In the genomic region with DNA sequence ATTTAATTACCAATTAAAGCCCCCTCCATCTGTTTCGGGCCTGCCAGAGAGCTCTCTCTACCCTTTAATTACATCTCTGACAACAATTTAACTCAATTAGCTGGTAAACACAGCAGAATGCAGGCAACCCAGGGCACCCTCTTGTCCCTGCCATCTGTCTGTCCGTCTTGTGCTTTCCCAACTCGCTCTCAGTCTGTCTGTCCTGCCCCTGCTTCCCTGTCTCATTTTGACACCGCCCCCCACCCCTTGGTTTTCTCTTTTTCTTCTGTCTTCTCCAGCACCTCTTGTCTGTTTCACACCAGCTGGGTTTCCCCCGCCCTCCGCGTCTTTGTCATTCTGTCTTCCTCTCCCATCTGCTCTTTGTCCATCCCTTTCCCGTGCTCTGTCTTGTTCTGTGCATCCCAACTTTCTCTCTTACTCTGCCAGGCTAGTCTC, we compare ENCODE assay signal across 9 cellular contexts. TPM values are rescaled to one million over a fixed set of nuclear protein-coding genes. Genes with fewer than 3 reads are reported as not detected.
A peak's percentile ranks its signal among the peaks of the same experiment; 100 is the strongest.
DNase-seq lines count a peak whose midpoint lies in the region; ATAC-seq and TF ChIP-seq lines count a peak whose summit lies in the region.
"Had no signal": no experiment of that assay in that cellular context is flagged by ENCODE, and none has a peak within 500 bp of the region (broad histone marks: within the 10 kb centered on the region; RNA-seq: fewer than 3 reads in every experiment).

No MANE protein-coding gene starts in this region.

- H3K4me1 ChIP-seq in A673 (ENCODE audit: insufficient read depth, low read length, poor library complexity, severe bottlenecking) (peaks cover 67% of the 10 kb centered on the region), HUES48 (ENCODE audit: control insufficient read depth, insufficient read depth, low read length) (peaks cover 50% of the 10 kb centered on the region), OCI-LY7 (ENCODE audit: insufficient read depth, low read length, poor library complexity, severe bottlenecking) (peaks cover 34% of the 10 kb centered on the region), iPS-20b (ENCODE audit: insufficient read depth, low read length) (peaks cover 30% of the 10 kb centered on the region; the same call in 1 of the 2 replicates)

- peak; percentile 86 for DNase-seq in A673 (ENCODE audit: low spot score)
- no peak for DNase-seq in OCI-LY7 (ENCODE audit: low spot score)
- no peak for DNase-seq in stimulated activated naive B cell treated with anti-CD40 and anti-IgM and Interleukin-4, amounts not matched to agents 10 μg/mL and 1 μg/mL and 100 μg/mL, for 72 hours
- DNase-seq in central memory CD4-positive, alpha-beta T cell, result no peak

- H3K9me3 ChIP-seq in A673 (ENCODE audit: low read depth, low read length, poor library complexity, severe bottlenecking), result no peaks in the 10 kb centered on the region
- no peaks in the 10 kb centered on the region for H3K9me3 ChIP-seq in HUES48 (ENCODE audit: control insufficient read depth, insufficient read depth, low read length)
- no peaks in the 10 kb centered on the region for H3K9me3 ChIP-seq in OCI-LY7 (ENCODE audit: low read length)
- no peaks in the 10 kb centered on the region for H3K9me3 ChIP-seq in iPS-20b (ENCODE audit: insufficient read depth, low read depth, low read length)

- ATAC-seq in HG03025 (IDR thresholded peaks at IDR 0.05; ENCODE audit: low FRiP score, unreplicated experiment) (no peak), HG03565 (IDR thresholded peaks at IDR 0.05; ENCODE audit: unreplicated experiment) (no peak)
- no peak for ATAC-seq in stimulated activated naive B cell treated with anti-CD40 and anti-IgM and Interleukin-4, amounts not matched to agents 10 μg/mL and 1 μg/mL and 100 μg/mL, for 72 hours (replicated peaks)

- no peak overlapping the region for H3K27ac Mint-ChIP-seq in stimulated activated naive B cell treated with anti-CD40 and anti-IgM and Interleukin-4, amounts not matched to agents 10 μg/mL and 1 μg/mL and 100 μg/mL, for 72 hours

- TF ChIP-seq CTCF in A673 (conservative IDR thresholded peaks at IDR 0.05; ENCODE audit: low read depth, low read length) (peak; percentile 15; the same call in 1 of the 2 replicates), OCI-LY7 (conservative IDR thresholded peaks at IDR 0.05; ENCODE audit: low read length) (no peak)

- H3K4me2 ChIP-seq in OCI-LY7 (ENCODE audit: low read length), result no peak overlapping the region

- H3K79me2 ChIP-seq in OCI-LY7 (ENCODE audit: insufficient read depth, low read depth, low read length), result no peaks in the 10 kb centered on the region

- H3K9ac ChIP-seq in HUES48 (ENCODE audit: low read depth, low read length) (peak overlapping the region; percentile 48), iPS-20b (ENCODE audit: low read depth, low read length) (peak overlapping the region; percentile 82; the same call in 1 of the 2 replicates)

- no peaks in the 10 kb centered on the region for H4K20me1 ChIP-seq in OCI-LY7 (ENCODE audit: insufficient read depth, low read length)

- CTCF ChIA-PET in A673 (lab: Charles Lee), result interaction anchor here (0.9 to 2.2 kb wide), 3 partner anchors 8 to 17 kb away, joined by 3 to 9 read pairs (median 6); no protein-coding TSS in a partner anchor
- CTCF ChIA-PET in OCI-LY7 (lab: Charles Lee; ENCODE audit: unreplicated experiment), result no interaction called here

- no peaks in the 10 kb centered on the region for H3K9me2 ChIP-seq in OCI-LY7 (ENCODE audit: insufficient read depth, low read length)

- peak overlapping the region; percentile 6 for H3K4me3 ChIP-seq in A673 (ENCODE audit: low read depth, low read length, poor library complexity, severe bottlenecking)
- H3K4me3 ChIP-seq in HUES48 (ENCODE audit: low read depth, low read length), result peak overlapping the region; percentile 45
- H3K4me3 ChIP-seq in OCI-LY7 (ENCODE audit: low read depth, low read length, poor library complexity, severe bottlenecking), result no peak overlapping the region
- H3K4me3 ChIP-seq in iPS-20b (ENCODE audit: low read length), result peak overlapping the region; percentile 37; the same call in 1 of the 2 replicates

- H3K27me3 ChIP-seq in A673 (replicated peaks; ENCODE audit: insufficient read depth, low read depth, low read length, poor library complexity) (no peaks in the 10 kb centered on the region), HUES48 (ENCODE audit: control insufficient read depth, insufficient read depth, low read length) (no peaks in the 10 kb centered on the region), iPS-20b (ENCODE audit: insufficient read depth, low read length) (no peaks in the 10 kb centered on the region)

- H3K27me3 Mint-ChIP-seq in stimulated activated naive B cell treated with anti-CD40 and anti-IgM and Interleukin-4, amounts not matched to agents 10 μg/mL and 1 μg/mL and 100 μg/mL, for 72 hours, result peaks cover 21 to 30% of the 10 kb centered on the region in 2 donors

- no peak overlapping the region for H3K4me3 Mint-ChIP-seq in stimulated activated naive B cell treated with anti-CD40 and anti-IgM and Interleukin-4, amounts not matched to agents 10 μg/mL and 1 μg/mL and 100 μg/mL, for 72 hours

- BruUV-seq in A673 (replicated peaks; lab: Mats Ljungman, UMichigan) (no TSS peak), OCI-LY7 (replicated peaks; lab: Mats Ljungman, UMichigan) (no TSS peak)

- H3K4me1 Mint-ChIP-seq in stimulated activated naive B cell treated with anti-CD40 and anti-IgM and Interleukin-4, amounts not matched to agents 10 μg/mL and 1 μg/mL and 100 μg/mL, for 72 hours, result peaks cover 21 to 24% of the 10 kb centered on the region in 2 donors

- H3K9me3 Mint-ChIP-seq in stimulated activated naive B cell treated with anti-CD40 and anti-IgM and Interleukin-4, amounts not matched to agents 10 μg/mL and 1 μg/mL and 100 μg/mL, for 72 hours, result no peaks in the 10 kb centered on the region

- peak overlapping the region; percentile 82 for H2AFZ ChIP-seq in OCI-LY7 (ENCODE audit: low read length)

- POLR2A ChIA-PET in A673 (lab: Charles Lee; ENCODE audit: low non-redundant PET), result no interaction called here
- POLR2A ChIA-PET in OCI-LY7 (lab: Charles Lee), result interaction anchor here (1.2 kb wide), 1 partner anchor 14 kb away, joined by 4 read pairs; no protein-coding TSS in a partner anchor

- intact Hi-C loops in A673 (cut with micrococcal nuclease; ENCODE audit: unreplicated experiment), result no loop called here
- intact Hi-C loops in OCI-LY7 (cut with micrococcal nuclease; ENCODE audit: unreplicated experiment), result no loop called here

- H3K36me3 ChIP-seq in A673 (ENCODE audit: insufficient read depth, low read length, poor library complexity, severe bottlenecking) (no peaks in the 10 kb centered on the region), HUES48 (ENCODE audit: control insufficient read depth, insufficient read depth, low read length) (no peaks in the 10 kb centered on the region), OCI-LY7 (ENCODE audit: insufficient read depth, low read length) (no peaks in the 10 kb centered on the region), iPS-20b (ENCODE audit: insufficient read depth, low read depth, low read length) (no peaks in the 10 kb centered on the region)

- no peaks in the 10 kb centered on the region for H3K36me3 Mint-ChIP-seq in stimulated activated naive B cell treated with anti-CD40 and anti-IgM and Interleukin-4, amounts not matched to agents 10 μg/mL and 1 μg/mL and 100 μg/mL, for 72 hours

- H3K27ac ChIP-seq in A673 (ENCODE audit: low read depth, low read length, poor library complexity, severe bottlenecking), result peak overlapping the region; percentile 98
- peak overlapping the region; percentile 96 for H3K27ac ChIP-seq in HUES48 (ENCODE audit: low read depth, low read length)
- no peak overlapping the region for H3K27ac ChIP-seq in OCI-LY7 (ENCODE audit: low read depth, low read length, poor library complexity, severe bottlenecking)
- peak overlapping the region; percentile 86 for H3K27ac ChIP-seq in iPS-20b (ENCODE audit: low read length)
- H3K27ac ChIP-seq: C4-2B had no signal

RNA-seq across cellular contexts. Expression of a gene that starts 32.8 kb away (rescaled TPM):
- total RNA-seq in A673 (2021), result 172 and 204 TPM in 2 replicates
- total RNA-seq in OCI-LY7 (2014; rRNA removed; shearing (Covaris generic)), result 241 and 312 TPM in 2 replicates
- 254 and 256 TPM in 2 replicates for total RNA-seq in OCI-LY7 (2022)

RNA-seq across cellular contexts. Expression of a gene that starts 33.9 kb away (rescaled TPM):
- total RNA-seq in A673 (2021) (2.3 TPM in 1 of 2 replicates, not detected in the other), OCI-LY7 (2022) (1.4 and 1.7 TPM in 2 replicates)
- total RNA-seq in OCI-LY7 (2014; rRNA removed; shearing (Covaris generic)), result 1.2 TPM in 1 of 2 replicates, not detected in the other

RNA-seq across cellular contexts. Expression of a gene that starts 44.5 kb away (rescaled TPM):
- total RNA-seq in A673 (2021) (149 and 168 TPM in 2 replicates), OCI-LY7 (2022) (106 and 124 TPM in 2 replicates)
- 42.3 and 60.1 TPM in 2 replicates for total RNA-seq in OCI-LY7 (2014; rRNA removed; shearing (Covaris generic))

RNA-seq across cellular contexts. Expression of a gene that starts 46.0 kb away (rescaled TPM):
- not detected in 2 replicates for total RNA-seq in A673 (2021)
- total RNA-seq in OCI-LY7 (2014; rRNA removed; shearing (Covaris generic)), result not detected in 2 replicates
- total RNA-seq in OCI-LY7 (2022), result not detected in 2 replicates
